8 cellular contexts compared by ENCODE assay signal in the genomic region with DNA sequence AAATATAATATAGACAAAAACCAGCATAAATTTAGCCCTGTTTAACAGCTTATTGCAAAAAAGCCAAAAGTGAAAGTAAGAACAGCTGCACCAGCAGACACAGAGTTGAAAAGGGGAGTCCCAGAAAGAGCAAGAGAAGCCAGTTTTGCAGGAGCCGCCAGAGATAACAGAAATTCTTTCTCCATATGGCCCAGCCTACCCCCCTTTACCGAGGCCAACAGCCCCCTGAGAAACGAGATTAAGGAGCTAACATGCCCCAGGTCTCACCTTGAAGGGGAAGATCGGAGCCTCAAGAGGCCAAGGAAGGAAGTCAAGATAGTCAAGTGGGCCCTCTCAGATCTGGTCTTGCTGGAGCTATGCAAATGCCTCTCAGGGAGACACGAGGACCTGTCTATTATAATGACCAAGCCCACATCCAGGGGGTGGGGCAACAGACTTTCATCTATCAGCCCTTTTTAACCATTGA. TPM values are rescaled to one million over a fixed set of nuclear protein-coding genes. Genes with fewer than 3 reads are reported as not detected.
DNase-seq lines count a peak whose midpoint lies in the region; ATAC-seq and TF ChIP-seq lines count a peak whose summit lies in the region.

No MANE protein-coding gene starts in this region.

- H3K4me3 ChIP-seq in neural progenitor cell = no peak overlapping the region

- H3K9me3 ChIP-seq in neural progenitor cell (ENCODE audit: low read depth) = peaks cover 8% of the 10 kb centered on the region

- no peaks in the 10 kb centered on the region for H4K20me1 ChIP-seq in neural progenitor cell (ENCODE audit: low read depth)

- in situ Hi-C loops in GM13977 (cut with MboI; ENCODE audit: low pct_unique_long_range_greater_than_20kb, low sequenced_read_pairs, unreplicated experiment) = no loop called here

- peak; percentile 59 for ATAC-seq in GM21529 (IDR thresholded peaks at IDR 0.05; ENCODE audit: unreplicated experiment)

- H3K9ac ChIP-seq in neural progenitor cell = no peak overlapping the region

- no peak overlapping the region for H3K4me2 ChIP-seq in neural progenitor cell

- peaks cover 3% of the 10 kb centered on the region for H3K27me3 Mint-ChIP-seq in neural progenitor cell (ENCODE audit: insufficient read depth, low read depth)

- H3K27ac Mint-ChIP-seq in neural progenitor cell = no peak overlapping the region

- DNase-seq in GM13977 (ENCODE audit: low spot score) = peak; percentile 65
- peak; percentile 83 for DNase-seq in NAMALWA (ENCODE audit: low spot score)
- DNase-seq in erythroblast (lab: John Stamatoyannopoulos, UW) = peak; percentile 68 to 84
- DNase-seq in stimulated activated naive CD4-positive, alpha-beta T cell treated with Interleukin-2 at 50 U/mL for 16 hours (lab: John Stamatoyannopoulos, UW) = peak; percentile 10
- DNase-seq in NCI-H748 treated with DMSO at 0.1 percent for 48 hours (lab: John Stamatoyannopoulos, UW) = no peak
- DNase-seq in neural progenitor cell (ENCODE audit: low spot score) = no peak
- DNase-seq in NCI-H1092 treated with DMSO at 0.1 percent for 48 hours (lab: John Stamatoyannopoulos, UW) = no peak

- H3K27me3 ChIP-seq in neural progenitor cell = no peaks in the 10 kb centered on the region

- no peak overlapping the region for H3K27ac ChIP-seq in neural progenitor cell

- TF ChIP-seq CTCF in GM13977 (IDR thresholded peaks at IDR 0.05; ENCODE audit: extremely low read depth, insufficient read depth, missing control alignments) = no peak
- no peak for TF ChIP-seq CTCF in neural progenitor cell (IDR thresholded peaks at IDR 0.05)

- H3K4me1 ChIP-seq in neural progenitor cell = peaks cover 29% of the 10 kb centered on the region

- no peak for TF ChIP-seq POLR2A in erythroblast (IDR thresholded peaks at IDR 0.05; ENCODE audit: low read length)

- H3K36me3 ChIP-seq in neural progenitor cell = no peaks in the 10 kb centered on the region

- no peak overlapping the region for H2AFZ ChIP-seq in neural progenitor cell (replicated peaks)

- H3K36me3 Mint-ChIP-seq in neural progenitor cell = peaks cover 2% of the 10 kb centered on the region

- peaks cover 55% of the 10 kb centered on the region for H3F3A ChIP-seq in neural progenitor cell (ENCODE audit: low read depth)

- peaks cover 38% of the 10 kb centered on the region for H3K4me1 Mint-ChIP-seq in neural progenitor cell

- H3K79me2 ChIP-seq in neural progenitor cell (ENCODE audit: low read depth) = peaks cover 13% of the 10 kb centered on the region

- H3K9me3 Mint-ChIP-seq in neural progenitor cell = peaks cover 10% of the 10 kb centered on the region

- H3K4me3 Mint-ChIP-seq in neural progenitor cell = no peak overlapping the region

RNA-seq across cellular contexts. Expression of a gene that starts 4.8 kb away (rescaled TPM):
- total RNA-seq in neural progenitor cell (ENCODE audit: low replicate concordance) = 14.0 and 20.1 TPM in 2 replicates

RNA-seq across cellular contexts. Expression of a gene that starts 4.9 kb away (rescaled TPM):
- total RNA-seq in neural progenitor cell (ENCODE audit: low replicate concordance) = 19.9 and 24.2 TPM in 2 replicates

Comparison
In these comparisons a context has a peak if more than half of its experiments do, and no peak if none do; other contexts are left out.
1. DNase-seq: peak in GM13977 (single experiment), NAMALWA (single experiment), erythroblast (2 of 2) and stimulated activated naive CD4-positive, alpha-beta T cell treated with Interleukin-2 at 50 U/mL for 16 hours (single experiment); none in NCI-H748 treated with DMSO at 0.1 percent for 48 hours (single experiment), neural progenitor cell (single experiment) and NCI-H1092 treated with DMSO at 0.1 percent for 48 hours (single experiment).